19 cellular contexts compared by ENCODE assay signal in genomic region chr1:220928320-220928719, GRCh38. TPM values are rescaled to one million over a fixed set of nuclear protein-coding genes. Genes with fewer than 3 reads are reported as not detected.
"Had no signal": no experiment of that assay in that cellular context is flagged by ENCODE, and none has a peak within 500 bp of the region (broad histone marks: within the 10 kb centered on the region; RNA-seq: fewer than 3 reads in every experiment).

No MANE protein-coding gene starts in this region.

- H3K27me3 ChIP-seq: brain microvascular endothelial cell, cardiac muscle cell had no signal

- H3K27ac ChIP-seq: brain microvascular endothelial cell, cardiac muscle cell, VCaP had no signal

- DNase-seq: activated CD4-positive, alpha-beta T cell treated with anti-CD3 and anti-CD28 coated beads, Interleukin-2, amount 50 U/mL, for 1 hour; activated CD4-positive, CD25-positive, alpha-beta regulatory T cell; activated CD8-positive, alpha-beta memory T cell treated with anti-CD3 and anti-CD28 coated beads, Interleukin-2, amount 50 U/mL, for 4 hours; activated CD8-positive, alpha-beta T cell treated with anti-CD3 and anti-CD28 coated beads for 36 hours; activated gamma-delta T cell treated with Interleukin-2 at 50 U/mL for 16 hours; activated naive CD4-positive, alpha-beta T cell treated with anti-CD3 and anti-CD28 coated beads, Interleukin-2, amount 10 ng/mL, durations not matched to agents 7 days and 5 days; activated naive CD8-positive, alpha-beta T cell treated with anti-CD3 and anti-CD28 coated beads for 36 hours; activated T-cell treated with anti-CD3 and anti-CD28 coated beads, Interleukin-2, amount 50 U/mL, for 72 hours; brain microvascular endothelial cell; NCI-H1105; NCI-H1436 treated with DMSO at 0.1 percent for 48 hours; NCI-H187; NCI-H510A treated with DMSO at 0.1 percent for 48 hours; RPMI8226; T-helper 17 cell; T-helper 9 cell had no signal

- H3K36me3 ChIP-seq: brain microvascular endothelial cell, cardiac muscle cell had no signal

- H3K4me3 ChIP-seq: cardiac muscle cell had no signal

RNA-seq across cellular contexts. Expression of gene HLX, which starts 49.1 kb away (rescaled TPM):
- total RNA-seq: activated CD8-positive, alpha-beta T cell treated with anti-CD3 and anti-CD28 coated beads for 36 hours; activated naive CD8-positive, alpha-beta T cell treated with anti-CD3 and anti-CD28 coated beads for 36 hours; OCI-LY7 had no signal
